12 cellular contexts compared by ENCODE assay signal in the genomic region with DNA sequence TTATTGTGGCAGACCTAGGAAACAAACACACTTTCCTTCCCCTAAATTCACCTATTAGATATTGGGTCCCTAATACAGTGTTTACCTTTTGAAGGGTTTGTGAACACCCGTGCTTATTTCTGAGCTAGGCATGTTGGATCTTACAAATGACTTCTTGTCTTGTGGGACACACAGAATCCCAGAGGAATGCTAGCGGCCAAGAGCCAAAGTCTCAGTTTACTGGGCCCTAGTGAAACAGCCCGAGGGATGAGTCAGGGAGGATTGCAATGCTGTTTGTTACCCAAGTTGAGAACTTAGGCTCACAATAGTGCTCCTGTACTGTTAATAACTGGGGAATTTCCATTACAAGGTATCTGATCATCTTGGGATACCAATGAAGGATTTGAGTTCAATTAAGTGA.
DNase-seq lines count a peak whose midpoint lies in the region; ATAC-seq, FAIRE-seq and TF ChIP-seq lines count a peak whose summit lies in the region.
"Had no signal": no experiment of that assay in that cellular context is flagged by ENCODE, and none has a peak within 500 bp of the region (broad histone marks: within the 10 kb centered on the region; RNA-seq: fewer than 3 reads in every experiment).

No MANE protein-coding gene starts in this region.

- peak; percentile 97 for ATAC-seq in SK-N-SH treated with all-trans-retinoic acid at 6 μM for 48 hours
- no peak for ATAC-seq in HG03571 (IDR thresholded peaks at IDR 0.05; ENCODE audit: unreplicated experiment)
- no peak for ATAC-seq in HG02678 (IDR thresholded peaks at IDR 0.05; ENCODE audit: unreplicated experiment)
- ATAC-seq: heart right ventricle had no signal

- TF ChIP-seq POLR2A in GM12892 (IDR thresholded peaks at IDR 0.05; ENCODE audit: low read depth, low read length), result no peak

- no peak overlapping the region for H3K4me3 ChIP-seq in fibroblast of the aortic adventitia (ENCODE audit: low read depth, low read length)
- H3K4me3 ChIP-seq: heart right ventricle had no signal

- DNase-seq in H4 (ENCODE audit: low spot score), result peak; percentile 15
- DNase-seq in fibroblast of the aortic adventitia (ENCODE audit: low read depth), result peak; percentile 32
- DNase-seq in stromal cell of bone marrow (ENCODE audit: low read depth), result peak; percentile 31
- no peak for DNase-seq in GM12892 (ENCODE audit: insufficient read length)
- DNase-seq: activated CD4-positive, alpha-beta T cell treated with anti-CD3 and anti-CD28 coated beads for 48 hours; heart right ventricle; NCI-H1436 treated with DMSO at 0.1 percent for 48 hours; stimulated activated CD4-positive, alpha-beta T cell treated with anti-CD3 and anti-CD28 coated beads, Interleukin-4, amount 100 ng/mL, for 4 hours had no signal

- FAIRE-seq in GM12892 (lab: Jason Lieb, UNC), result no peak
- FAIRE-seq: GM18507 had no signal

- TF ChIP-seq CTCF in fibroblast of the aortic adventitia (IDR thresholded peaks at IDR 0.05; ENCODE audit: insufficient read depth, low read length), result no peak

TF ChIP-seq in SK-N-SH treated with all-trans-retinoic acid at 6 μM for 48 hours, 23 proteins besides CTCF, POLR2A, EP300 and RAD21:
- TF ChIP-seq OSR1 (CRISPR knock-in tag; IDR thresholded peaks at IDR 0.05) (no peak), ESRRG (CRISPR knock-in tag; IDR thresholded peaks at IDR 0.05) (no peak)
